In the genomic region with DNA sequence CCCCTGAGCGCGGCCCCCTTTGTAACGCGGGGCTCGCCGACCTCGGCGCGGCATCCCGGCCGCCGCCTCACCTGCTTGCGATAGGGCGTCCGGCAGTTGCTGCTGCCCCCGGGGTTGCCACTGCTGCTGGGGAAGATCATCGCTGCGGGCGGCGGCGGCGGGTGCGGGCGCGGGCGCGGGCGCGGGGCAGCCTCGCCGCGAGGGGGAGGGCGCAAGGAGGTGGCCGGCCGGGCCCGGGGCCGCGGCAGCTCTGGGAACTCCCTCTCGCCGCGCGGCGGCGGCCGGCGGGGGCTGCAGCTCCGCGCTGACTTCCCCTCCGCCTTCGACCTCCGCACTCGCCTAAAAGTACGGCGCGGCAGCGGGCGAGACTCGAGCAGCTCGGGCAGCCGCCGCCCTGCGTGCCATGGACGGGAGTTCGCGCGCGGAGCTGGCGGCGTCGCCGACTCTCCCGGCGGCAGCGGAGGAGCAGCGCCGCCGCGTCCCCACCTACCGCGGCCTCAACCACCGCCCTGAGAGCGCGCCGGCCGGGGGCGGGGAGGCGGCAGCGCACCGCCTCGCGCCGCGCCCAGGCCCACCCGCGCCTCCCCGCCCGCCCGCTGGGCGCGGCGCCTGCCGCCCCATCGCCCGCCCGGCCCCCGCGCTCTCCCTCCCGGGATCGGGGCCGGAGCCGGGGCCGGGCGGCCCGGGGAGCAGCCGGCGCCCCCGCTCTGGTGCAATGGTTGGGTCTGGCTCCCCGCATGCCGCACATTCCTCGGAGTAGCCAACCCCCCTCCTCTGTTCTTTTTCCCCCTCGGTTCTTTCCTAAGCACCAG, we compare ENCODE assay signal across 8 cellular contexts.
DNase-seq lines count a peak whose midpoint lies in the region; ATAC-seq and TF ChIP-seq lines count a peak whose summit lies in the region.

No MANE protein-coding gene starts in this region.

- H3K9me3 ChIP-seq in A673 (ENCODE audit: low read depth, low read length, poor library complexity, severe bottlenecking) (no peaks in the 10 kb centered on the region), OCI-LY3 (ENCODE audit: insufficient read depth, low read length) (no peaks in the 10 kb centered on the region), neural progenitor cell (ENCODE audit: low read depth) (no peaks in the 10 kb centered on the region), upper lobe of left lung (no peaks in the 10 kb centered on the region)

- H3K36me3 Mint-ChIP-seq in neural progenitor cell, result no peaks in the 10 kb centered on the region

- intact Hi-C loops in A673 (cut with micrococcal nuclease; ENCODE audit: unreplicated experiment), result loop anchor here (5.0 kb wide), 1 partner anchor 85 kb away; the partner anchor contains the start of gene RBMS1

- peak overlapping the region; percentile 83 for H3K27ac ChIP-seq in A673 (ENCODE audit: low read depth, low read length, poor library complexity, severe bottlenecking)
- H3K27ac ChIP-seq in OCI-LY3 (ENCODE audit: low read length), result peak overlapping the region; percentile 58
- peak overlapping the region; percentile 86 for H3K27ac ChIP-seq in neural progenitor cell
- peak overlapping the region; percentile 96 to 99 (median 98) for H3K27ac ChIP-seq in upper lobe of left lung

- peaks cover 60% of the 10 kb centered on the region for H3K4me1 Mint-ChIP-seq in neural progenitor cell

- BruUV-seq in A673 (replicated peaks; lab: Mats Ljungman, UMichigan), result no TSS peak

- no peak for TF ChIP-seq EP300 in upper lobe of left lung (IDR thresholded peaks at IDR 0.05)

- DNase-seq in A673 (ENCODE audit: low spot score), result peak; percentile 76
- peak; percentile 56 for DNase-seq in activated effector memory CD4-positive, alpha-beta T cell treated with Interleukin-2 at 50 U/mL for 16 hours
- DNase-seq in foreskin fibroblast, result peak; percentile 57 to 85
- peak; percentile 86 for DNase-seq in neural progenitor cell (ENCODE audit: low spot score)
- peak; percentile 61 to 95 for DNase-seq in upper lobe of left lung

- H3K4me2 ChIP-seq in OCI-LY3 (ENCODE audit: low read length), result peak overlapping the region; percentile 84
- H3K4me2 ChIP-seq in neural progenitor cell, result peak overlapping the region; percentile 90

- H2AFZ ChIP-seq in OCI-LY3 (ENCODE audit: low read depth, low read length) (peak overlapping the region; percentile 92), neural progenitor cell (replicated peaks) (peak overlapping the region; percentile 22)

- no peaks in the 10 kb centered on the region for H3K9me3 Mint-ChIP-seq in neural progenitor cell

- no peaks in the 10 kb centered on the region for H3K36me3 ChIP-seq in A673 (ENCODE audit: insufficient read depth, low read length, poor library complexity, severe bottlenecking)
- H3K36me3 ChIP-seq in OCI-LY3 (replicated peaks; ENCODE audit: low read depth, low read length), result no peaks in the 10 kb centered on the region
- no peaks in the 10 kb centered on the region for H3K36me3 ChIP-seq in neural progenitor cell
- H3K36me3 ChIP-seq in upper lobe of left lung, result no peaks in the 10 kb centered on the region

- WGBS in upper lobe of left lung, 2 donors, result 1 to 6% methylated on average over 6 to 35 of the region's 121 CpGs

- TF ChIP-seq POLR2A in upper lobe of left lung (IDR thresholded peaks at IDR 0.05), result peak in 3 of 4 donors; percentile 58 to 85 (median 67)

- H3K79me2 ChIP-seq in OCI-LY3 (ENCODE audit: low read length) (no peaks in the 10 kb centered on the region), neural progenitor cell (ENCODE audit: low read depth) (peaks cover 43% of the 10 kb centered on the region)

- H3K4me3 Mint-ChIP-seq in neural progenitor cell, result peak overlapping the region; percentile 95

- H3K27me3 ChIP-seq in A673 (replicated peaks; ENCODE audit: insufficient read depth, low read depth, low read length, poor library complexity) (no peaks in the 10 kb centered on the region), OCI-LY3 (ENCODE audit: low read depth, low read length) (peaks cover 27% of the 10 kb centered on the region), neural progenitor cell (peaks cover 7% of the 10 kb centered on the region), upper lobe of left lung (no peaks in the 10 kb centered on the region)

- peak overlapping the region; percentile 93 for H3K9ac ChIP-seq in OCI-LY3 (ENCODE audit: low read length)
- H3K9ac ChIP-seq in neural progenitor cell, result peak overlapping the region; percentile 63

- H3K4me3 ChIP-seq in A673 (ENCODE audit: low read depth, low read length, poor library complexity, severe bottlenecking) (peak overlapping the region; percentile 85), OCI-LY3 (ENCODE audit: low read length) (peak overlapping the region; percentile 98), foreskin fibroblast (ENCODE audit: low read depth in 1 of 2, low read length in 2 of 2) (peak overlapping the region; percentile 62 to 88), neural progenitor cell (peak overlapping the region; percentile 91), upper lobe of left lung (peak overlapping the region; percentile 66 to 95 (median 94))

- POLR2A ChIA-PET in A673 (lab: Charles Lee; ENCODE audit: low non-redundant PET), result interaction anchor here (0.7 kb wide), 1 partner anchor 10 kb away, joined by 5 read pairs; no protein-coding TSS in a partner anchor

- TF ChIP-seq CTCF in A673 (conservative IDR thresholded peaks at IDR 0.05; ENCODE audit: low read depth, low read length) (no peak), OCI-LY3 (IDR thresholded peaks at IDR 0.05; ENCODE audit: low read depth, low read length) (no peak), foreskin fibroblast (IDR thresholded peaks at IDR 0.05; ENCODE audit: low read depth, low read length) (no peak), neural progenitor cell (IDR thresholded peaks at IDR 0.05) (no peak), upper lobe of left lung (IDR thresholded peaks at IDR 0.05) (peak; percentile 12 to 75 (median 62))

- peaks cover 23% of the 10 kb centered on the region for H3K27me3 Mint-ChIP-seq in neural progenitor cell (ENCODE audit: insufficient read depth, low read depth)

- peaks cover 64% of the 10 kb centered on the region for H3K4me1 ChIP-seq in A673 (ENCODE audit: insufficient read depth, low read length, poor library complexity, severe bottlenecking)
- H3K4me1 ChIP-seq in OCI-LY3 (ENCODE audit: low read length), result peaks cover 27% of the 10 kb centered on the region
- peaks cover 27% of the 10 kb centered on the region for H3K4me1 ChIP-seq in neural progenitor cell
- H3K4me1 ChIP-seq in upper lobe of left lung, result peaks cover 62 to 67% (median 64%) of the 10 kb centered on the region in 4 donors

- H4K20me1 ChIP-seq in OCI-LY3 (ENCODE audit: insufficient read depth, low read length), result no peaks in the 10 kb centered on the region
- H4K20me1 ChIP-seq in neural progenitor cell (ENCODE audit: low read depth), result peaks cover 43% of the 10 kb centered on the region

- CTCF ChIA-PET in A673 (lab: Charles Lee), result interaction anchor here (0.9 kb wide), 1 partner anchor 26 kb away, joined by 3 read pairs; no protein-coding TSS in a partner anchor

- ATAC-seq in GM18858 (IDR thresholded peaks at IDR 0.05; ENCODE audit: unreplicated experiment), result peak; percentile 35
- peak; percentile 49 for ATAC-seq in HG03064 (IDR thresholded peaks at IDR 0.05; ENCODE audit: low read depth, unreplicated experiment)
- ATAC-seq in upper lobe of left lung (ENCODE audit: low FRiP score in 2 of 2), result peak; percentile 80 to 86

- peak overlapping the region; percentile 74 for H3K27ac Mint-ChIP-seq in neural progenitor cell

- H3F3A ChIP-seq in neural progenitor cell (ENCODE audit: low read depth), result peaks cover 45% of the 10 kb centered on the region

Comparison
In these comparisons a context has a peak if more than half of its experiments do, and no peak if none do; other contexts are left out.
1. Peak in every context shown above with its lines: DNase-seq, ATAC-seq, H3K4me3 ChIP-seq and H3K27ac ChIP-seq.
2. CTCF ChIP-seq: peak in upper lobe of left lung (6 of 6); none in A673 (single experiment), OCI-LY3 (single experiment), foreskin fibroblast (single experiment) and neural progenitor cell (single experiment).